ENCODE assay signal across 9 cellular contexts in the genomic region with DNA sequence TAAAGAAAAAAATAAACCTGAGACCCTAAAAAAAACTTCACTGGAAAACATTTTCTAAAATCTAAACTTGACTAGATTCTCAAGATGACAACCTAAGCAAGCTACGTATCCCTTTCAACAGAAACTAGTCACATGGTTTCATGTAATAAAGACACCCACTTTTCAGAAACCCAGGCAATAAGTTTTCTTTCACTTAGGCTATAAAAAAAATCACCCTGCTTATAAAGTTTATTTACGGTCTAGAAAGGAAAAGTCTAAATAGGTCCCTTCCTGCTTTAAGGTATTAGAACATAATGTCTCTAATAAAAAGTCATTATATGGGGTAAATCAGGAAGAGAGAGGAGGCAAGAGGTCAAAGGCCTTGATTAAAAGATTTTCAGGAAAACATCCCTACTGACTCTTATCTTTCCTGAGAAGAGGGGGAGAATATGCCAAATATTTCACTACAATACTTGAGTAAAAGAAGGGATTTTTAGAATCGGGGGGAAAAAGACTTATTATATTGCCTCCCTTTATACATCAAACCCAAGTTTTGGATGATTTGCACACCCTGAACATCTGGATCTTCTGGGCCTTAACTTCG. TPM values are rescaled to one million over a fixed set of nuclear protein-coding genes. Genes with fewer than 3 reads are reported as not detected.
DNase-seq lines count a peak whose midpoint lies in the region; ATAC-seq, FAIRE-seq and TF ChIP-seq lines count a peak whose summit lies in the region.
"Had no signal": no experiment of that assay in that cellular context is flagged by ENCODE, and none has a peak within 500 bp of the region (broad histone marks: within the 10 kb centered on the region; RNA-seq: fewer than 3 reads in every experiment).

No MANE protein-coding gene starts in this region.

- TF ChIP-seq CTCF in natural killer cell (IDR thresholded peaks at IDR 0.05): no peak

- H3K9ac ChIP-seq in adipocyte (ENCODE audit: low read length): no peak overlapping the region

- H2AFZ ChIP-seq in ACC112 (ENCODE audit: low read length, unreplicated experiment): no peak overlapping the region

- H3K27ac ChIP-seq in ACC112 (ENCODE audit: low read depth, low read length): peak overlapping the region; percentile 24; the same call in 1 of the 2 replicates

- peaks cover 68% of the 10 kb centered on the region for H3K79me2 ChIP-seq in ACC112 (ENCODE audit: control insufficient read depth, insufficient read depth, low read length, unreplicated experiment)

- no peaks in the 10 kb centered on the region for H3K36me3 ChIP-seq in ACC112 (ENCODE audit: insufficient read depth, low read length)
- H3K36me3 ChIP-seq in adipocyte (ENCODE audit: control insufficient read depth, insufficient read depth, low read length, severe bottlenecking): no peaks in the 10 kb centered on the region

- peak overlapping the region; percentile 0; the same call in 1 of the 2 replicates for H3K4me3 ChIP-seq in ACC112 (ENCODE audit: low read depth, low read length)
- peak overlapping the region; percentile 61 for H3K4me3 ChIP-seq in adipocyte (ENCODE audit: low read length)

- ATAC-seq in GM21723 (IDR thresholded peaks at IDR 0.05; ENCODE audit: unreplicated experiment) (peak; percentile 49), natural killer cell (no peak), GM18867 (IDR thresholded peaks at IDR 0.05; ENCODE audit: unreplicated experiment) (no peak)

- DNase-seq in adipocyte (ENCODE audit: low read depth): no peak
- DNase-seq in natural killer cell: no peak
- no peak for DNase-seq in RCC 7860 (ENCODE audit: low spot score)
- DNase-seq in kidney glomerular epithelial cell (lab: John Stamatoyannopoulos, UW): no peak
- no peak for DNase-seq in head of caudate nucleus
- DNase-seq: activated CD8-positive, alpha-beta memory T cell treated with anti-CD3 and anti-CD28 coated beads for 24 hours had no signal

- H3K9me3 ChIP-seq in adipocyte (ENCODE audit: control insufficient read depth, low read length): no peaks in the 10 kb centered on the region

- H3K27me3 ChIP-seq in ACC112 (ENCODE audit: insufficient read depth, low read length) (no peaks in the 10 kb centered on the region), adipocyte (replicated peaks; ENCODE audit: control insufficient read depth, insufficient read depth, low read length) (no peaks in the 10 kb centered on the region)

- intact Hi-C loops in natural killer cell (cut with micrococcal nuclease): no loop called here
- intact Hi-C loops in head of caudate nucleus (cut with DNase I): no loop called here

- H3K27ac Mint-ChIP-seq in natural killer cell: peak overlapping the region; percentile 12 to 29

- H3K9me3 Mint-ChIP-seq in natural killer cell: no peaks in the 10 kb centered on the region

- no peak overlapping the region for H3K4me3 Mint-ChIP-seq in natural killer cell

- peaks cover 10 to 20% of the 10 kb centered on the region in 2 donors for H3K4me1 Mint-ChIP-seq in natural killer cell

- H3K4me1 ChIP-seq in ACC112 (ENCODE audit: control insufficient read depth, insufficient read depth, low read length, unreplicated experiment) (peaks cover 12% of the 10 kb centered on the region), adipocyte (ENCODE audit: control insufficient read depth, insufficient read depth, low read length) (peaks cover 20% of the 10 kb centered on the region)

- no peaks in the 10 kb centered on the region for H3K27me3 Mint-ChIP-seq in natural killer cell (ENCODE audit: low read depth in 2 of 2)

- H3K36me3 Mint-ChIP-seq in natural killer cell: no peaks in the 10 kb centered on the region

- no peak for FAIRE-seq in RCC 7860 (lab: Jason Lieb, UNC)

RNA-seq across cellular contexts. Expression of gene CLIP1, which starts 9.5 kb away (rescaled TPM):
- total RNA-seq in natural killer cell: 10 to 100 TPM; 67.1 to 88.5 (median 69.1) TPM
